1 cellular context compared by ENCODE assay signal in the genomic region with DNA sequence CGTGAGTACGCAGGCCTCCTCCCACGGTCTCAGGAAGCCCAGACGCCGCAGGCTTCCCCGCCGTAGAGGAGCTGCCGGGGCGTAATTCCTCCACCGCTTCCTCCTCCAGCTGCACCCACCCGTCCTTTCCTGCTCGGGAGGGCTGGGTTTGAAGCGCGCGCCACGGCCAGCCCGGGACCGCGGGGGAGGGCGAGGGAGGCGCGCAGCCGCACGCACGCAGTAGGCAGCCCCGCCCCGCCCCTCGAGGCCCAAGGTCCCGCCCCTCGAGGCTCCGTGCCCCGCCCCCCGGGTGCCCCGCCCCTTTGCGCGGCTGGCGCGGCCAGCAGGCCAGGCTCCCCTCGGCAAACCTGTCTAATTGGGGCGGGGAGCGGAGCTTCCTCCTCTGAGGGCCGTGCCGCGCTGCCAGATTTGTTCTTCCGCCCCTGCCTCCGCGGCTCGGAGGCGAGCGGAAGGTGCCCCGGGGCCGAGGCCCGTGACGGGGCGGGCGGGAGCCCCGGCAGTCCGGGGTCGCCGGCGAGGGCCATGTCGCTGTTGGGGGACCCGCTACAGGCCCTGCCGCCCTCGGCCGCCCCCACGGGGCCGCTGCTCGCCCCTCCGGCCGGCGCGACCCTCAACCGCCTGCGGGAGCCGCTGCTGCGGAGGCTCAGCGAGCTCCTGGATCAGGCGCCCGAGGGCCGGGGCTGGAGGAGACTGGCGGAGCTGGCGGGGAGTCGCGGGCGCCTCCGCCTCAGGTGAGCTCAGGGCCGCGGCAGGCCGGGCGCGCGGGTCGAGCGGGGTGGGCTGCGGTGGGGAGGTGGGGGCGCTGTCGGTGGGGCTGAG.
TF ChIP-seq lines count a peak whose summit lies in the region.

A gene with protein sequence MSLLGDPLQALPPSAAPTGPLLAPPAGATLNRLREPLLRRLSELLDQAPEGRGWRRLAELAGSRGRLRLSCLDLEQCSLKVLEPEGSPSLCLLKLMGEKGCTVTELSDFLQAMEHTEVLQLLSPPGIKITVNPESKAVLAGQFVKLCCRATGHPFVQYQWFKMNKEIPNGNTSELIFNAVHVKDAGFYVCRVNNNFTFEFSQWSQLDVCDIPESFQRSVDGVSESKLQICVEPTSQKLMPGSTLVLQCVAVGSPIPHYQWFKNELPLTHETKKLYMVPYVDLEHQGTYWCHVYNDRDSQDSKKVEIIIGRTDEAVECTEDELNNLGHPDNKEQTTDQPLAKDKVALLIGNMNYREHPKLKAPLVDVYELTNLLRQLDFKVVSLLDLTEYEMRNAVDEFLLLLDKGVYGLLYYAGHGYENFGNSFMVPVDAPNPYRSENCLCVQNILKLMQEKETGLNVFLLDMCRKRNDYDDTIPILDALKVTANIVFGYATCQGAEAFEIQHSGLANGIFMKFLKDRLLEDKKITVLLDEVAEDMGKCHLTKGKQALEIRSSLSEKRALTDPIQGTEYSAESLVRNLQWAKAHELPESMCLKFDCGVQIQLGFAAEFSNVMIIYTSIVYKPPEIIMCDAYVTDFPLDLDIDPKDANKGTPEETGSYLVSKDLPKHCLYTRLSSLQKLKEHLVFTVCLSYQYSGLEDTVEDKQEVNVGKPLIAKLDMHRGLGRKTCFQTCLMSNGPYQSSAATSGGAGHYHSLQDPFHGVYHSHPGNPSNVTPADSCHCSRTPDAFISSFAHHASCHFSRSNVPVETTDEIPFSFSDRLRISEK (plus strand): TSS at position 344 of the 819 bp plus-strand sequence. CDS start 179 bp downstream, at position 523.

TF ChIP-seq in HCT116, 20 proteins besides CTCF, POLR2A, EP300 and RAD21 (continued from another document):
- TF ChIP-seq ZFX (IDR thresholded peaks at IDR 0.05) (peak; percentile 93), TCF7L2 (IDR thresholded peaks at IDR 0.05; ENCODE audit: borderline replicate concordance, extremely low read depth, insufficient read depth, insufficient read length) (no peak), CEBPB (IDR thresholded peaks at IDR 0.05; ENCODE audit: low read depth) (no peak), EZH2 (IDR thresholded peaks at IDR 0.05) (no peak), CBX3 (IDR thresholded peaks at IDR 0.05; ENCODE audit: low read depth) (no peak), SIN3A (IDR thresholded peaks at IDR 0.05; ENCODE audit: low read depth) (no peak), ELF1 (IDR thresholded peaks at IDR 0.05; ENCODE audit: borderline replicate concordance, low read depth) (no peak), SRF (IDR thresholded peaks at IDR 0.05; ENCODE audit: low read depth) (no peak), FOSL1 (IDR thresholded peaks at IDR 0.05; ENCODE audit: low read depth) (no peak), EZH2phosphoT487 (IDR thresholded peaks at IDR 0.05; ENCODE audit: borderline replicate concordance) (no peak), YY1 (IDR thresholded peaks at IDR 0.05; ENCODE audit: extremely low read depth, insufficient replicate concordance, low read depth, low read length) (peak; percentile 46), POLR2AphosphoS5 (IDR thresholded peaks at IDR 0.05; ENCODE audit: low read depth, low read length) (peak; percentile 87), JUND (IDR thresholded peaks at IDR 0.05) (no peak)
- TF ChIP-seq, protein P1, sequence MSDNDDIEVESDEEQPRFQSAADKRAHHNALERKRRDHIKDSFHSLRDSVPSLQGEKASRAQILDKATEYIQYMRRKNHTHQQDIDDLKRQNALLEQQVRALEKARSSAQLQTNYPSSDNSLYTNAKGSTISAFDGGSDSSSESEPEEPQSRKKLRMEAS (IDR thresholded peaks at IDR 0.05): no peak
- TF ChIP-seq, protein P2, sequence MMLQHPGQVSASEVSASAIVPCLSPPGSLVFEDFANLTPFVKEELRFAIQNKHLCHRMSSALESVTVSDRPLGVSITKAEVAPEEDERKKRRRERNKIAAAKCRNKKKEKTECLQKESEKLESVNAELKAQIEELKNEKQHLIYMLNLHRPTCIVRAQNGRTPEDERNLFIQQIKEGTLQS (IDR thresholded peaks at IDR 0.05): no peak
- TF ChIP-seq, protein P3, sequence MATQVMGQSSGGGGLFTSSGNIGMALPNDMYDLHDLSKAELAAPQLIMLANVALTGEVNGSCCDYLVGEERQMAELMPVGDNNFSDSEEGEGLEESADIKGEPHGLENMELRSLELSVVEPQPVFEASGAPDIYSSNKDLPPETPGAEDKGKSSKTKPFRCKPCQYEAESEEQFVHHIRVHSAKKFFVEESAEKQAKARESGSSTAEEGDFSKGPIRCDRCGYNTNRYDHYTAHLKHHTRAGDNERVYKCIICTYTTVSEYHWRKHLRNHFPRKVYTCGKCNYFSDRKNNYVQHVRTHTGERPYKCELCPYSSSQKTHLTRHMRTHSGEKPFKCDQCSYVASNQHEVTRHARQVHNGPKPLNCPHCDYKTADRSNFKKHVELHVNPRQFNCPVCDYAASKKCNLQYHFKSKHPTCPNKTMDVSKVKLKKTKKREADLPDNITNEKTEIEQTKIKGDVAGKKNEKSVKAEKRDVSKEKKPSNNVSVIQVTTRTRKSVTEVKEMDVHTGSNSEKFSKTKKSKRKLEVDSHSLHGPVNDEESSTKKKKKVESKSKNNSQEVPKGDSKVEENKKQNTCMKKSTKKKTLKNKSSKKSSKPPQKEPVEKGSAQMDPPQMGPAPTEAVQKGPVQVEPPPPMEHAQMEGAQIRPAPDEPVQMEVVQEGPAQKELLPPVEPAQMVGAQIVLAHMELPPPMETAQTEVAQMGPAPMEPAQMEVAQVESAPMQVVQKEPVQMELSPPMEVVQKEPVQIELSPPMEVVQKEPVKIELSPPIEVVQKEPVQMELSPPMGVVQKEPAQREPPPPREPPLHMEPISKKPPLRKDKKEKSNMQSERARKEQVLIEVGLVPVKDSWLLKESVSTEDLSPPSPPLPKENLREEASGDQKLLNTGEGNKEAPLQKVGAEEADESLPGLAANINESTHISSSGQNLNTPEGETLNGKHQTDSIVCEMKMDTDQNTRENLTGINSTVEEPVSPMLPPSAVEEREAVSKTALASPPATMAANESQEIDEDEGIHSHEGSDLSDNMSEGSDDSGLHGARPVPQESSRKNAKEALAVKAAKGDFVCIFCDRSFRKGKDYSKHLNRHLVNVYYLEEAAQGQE (IDR thresholded peaks at IDR 0.05; ENCODE audit: low read depth): no peak
- TF ChIP-seq, protein P4, sequence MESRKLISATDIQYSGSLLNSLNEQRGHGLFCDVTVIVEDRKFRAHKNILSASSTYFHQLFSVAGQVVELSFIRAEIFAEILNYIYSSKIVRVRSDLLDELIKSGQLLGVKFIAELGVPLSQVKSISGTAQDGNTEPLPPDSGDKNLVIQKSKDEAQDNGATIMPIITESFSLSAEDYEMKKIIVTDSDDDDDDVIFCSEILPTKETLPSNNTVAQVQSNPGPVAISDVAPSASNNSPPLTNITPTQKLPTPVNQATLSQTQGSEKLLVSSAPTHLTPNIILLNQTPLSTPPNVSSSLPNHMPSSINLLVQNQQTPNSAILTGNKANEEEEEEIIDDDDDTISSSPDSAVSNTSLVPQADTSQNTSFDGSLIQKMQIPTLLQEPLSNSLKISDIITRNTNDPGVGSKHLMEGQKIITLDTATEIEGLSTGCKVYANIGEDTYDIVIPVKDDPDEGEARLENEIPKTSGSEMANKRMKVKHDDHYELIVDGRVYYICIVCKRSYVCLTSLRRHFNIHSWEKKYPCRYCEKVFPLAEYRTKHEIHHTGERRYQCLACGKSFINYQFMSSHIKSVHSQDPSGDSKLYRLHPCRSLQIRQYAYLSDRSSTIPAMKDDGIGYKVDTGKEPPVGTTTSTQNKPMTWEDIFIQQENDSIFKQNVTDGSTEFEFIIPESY (IDR thresholded peaks at IDR 0.05; ENCODE audit: extremely low read depth, insufficient replicate concordance, low read length): peak; percentile 29
